14 cellular contexts compared by ENCODE assay signal in genomic region chr2:111140815-111141214, GRCh38. TPM values are rescaled to one million over a fixed set of nuclear protein-coding genes. Genes with fewer than 3 reads are reported as not detected.
A peak's percentile ranks its signal among the peaks of the same experiment; 100 is the strongest.
DNase-seq lines count a peak whose midpoint lies in the region; ATAC-seq and TF ChIP-seq lines count a peak whose summit lies in the region.
"Had no signal": no experiment of that assay in that cellular context is flagged by ENCODE, and none has a peak within 500 bp of the region (broad histone marks: within the 10 kb centered on the region; RNA-seq: fewer than 3 reads in every experiment).

No MANE protein-coding gene starts in this region.

- no peaks in the 10 kb centered on the region for H3K9me2 ChIP-seq in PC-3 (replicated peaks; ENCODE audit: low read length)

- ATAC-seq in PC-3 (no peak), HG03457 (IDR thresholded peaks at IDR 0.05; ENCODE audit: unreplicated experiment) (no peak)

- H3K27ac ChIP-seq in PC-3 (ENCODE audit: low read length) (peak overlapping the region; percentile 93; the same call in 1 of the 2 replicates), VCaP (peak overlapping the region; percentile 83), esophagus squamous epithelium (peak overlapping the region in 3 of 4 donors; percentile 64 to 83 (median 81)), trophoblast cell (ENCODE audit: low read depth, low read length) (no peak overlapping the region)
- H3K27ac ChIP-seq: GM23248 had no signal

- no peak overlapping the region for H2AK5ac ChIP-seq in trophoblast cell (ENCODE audit: low read length)

- TF ChIP-seq POLR2A in esophagus squamous epithelium (IDR thresholded peaks at IDR 0.05) = no peak

- H3K4me3 ChIP-seq in PC-3 (ENCODE audit: low read length) = no peak overlapping the region
- H3K4me3 ChIP-seq in esophagus squamous epithelium = no peak overlapping the region
- H3K4me3 ChIP-seq in trophoblast cell (ENCODE audit: low read depth, low read length) = no peak overlapping the region
- H3K4me3 ChIP-seq: GM23248, HAP-1 had no signal

- H3K4me1 ChIP-seq in PC-3 (ENCODE audit: insufficient read depth, low read length) (peaks cover 34% of the 10 kb centered on the region), esophagus squamous epithelium (peaks cover 13 to 40% (median 20%) of the 10 kb centered on the region in 3 donors), trophoblast cell (ENCODE audit: control insufficient read depth in 1 of 2, insufficient read depth in 2 of 2, low read length in 2 of 2) (no peaks in the 10 kb centered on the region)
- H3K4me1 ChIP-seq: BE2C, Caco-2, HAP-1 had no signal

- CTCF ChIA-PET in PC-3 (lab: Charles Lee) = no interaction called here

- DNase-seq in PC-3 = peak; percentile 18
- DNase-seq in esophagus squamous epithelium (lab: John Stamatoyannopoulos, UW) = no peak
- DNase-seq in trophoblast cell = peak in 1 of 2 donors; percentile 13
- DNase-seq in activated CD8-positive, alpha-beta memory T cell treated with anti-CD3 and anti-CD28 coated beads for 24 hours = no peak
- DNase-seq in C1 segment of cervical spinal cord (lab: John Stamatoyannopoulos, UW) = no peak
- DNase-seq in NCI-H2227 (lab: John Stamatoyannopoulos, UW; ENCODE audit: unreplicated experiment) = no peak
- DNase-seq: ACHN; BE2C; Caco-2; CD4-positive, alpha-beta T cell; GM23248 had no signal

- H4K91ac ChIP-seq in trophoblast cell (ENCODE audit: low read depth, low read length) = no peak overlapping the region

- no peak overlapping the region for H2BK12ac ChIP-seq in trophoblast cell (ENCODE audit: low read length)

- peak overlapping the region; percentile 34 for H3K4ac ChIP-seq in trophoblast cell (ENCODE audit: low read depth, low read length)

- no peak overlapping the region for H3K18ac ChIP-seq in trophoblast cell (ENCODE audit: low read length)

- H2BK5ac ChIP-seq in trophoblast cell (ENCODE audit: low read depth, low read length, poor library complexity) = no peak overlapping the region

- H3K79me1 ChIP-seq in trophoblast cell (ENCODE audit: low read length) = no peaks in the 10 kb centered on the region

- H3K14ac ChIP-seq in trophoblast cell (ENCODE audit: low read length) = no peak overlapping the region

- H3F3A ChIP-seq in PC-3 (ENCODE audit: low read length, unreplicated experiment) = no peaks in the 10 kb centered on the region

- intact Hi-C loops in PC-3 (cut with micrococcal nuclease) = no loop called here
- intact Hi-C loops in esophagus squamous epithelium (cut with DNase I) = no loop called here

- peaks cover 11% of the 10 kb centered on the region for H3K36me3 ChIP-seq in PC-3 (ENCODE audit: low read depth, low read length)
- peaks cover 0 to 50% (median 0%) of the 10 kb centered on the region in 3 donors for H3K36me3 ChIP-seq in esophagus squamous epithelium
- peaks cover 37 to 57% of the 10 kb centered on the region in 2 experiments for H3K36me3 ChIP-seq in trophoblast cell (ENCODE audit: control insufficient read depth in 1 of 2, insufficient read depth in 2 of 2, low read length in 2 of 2)

- H3K79me2 ChIP-seq in PC-3 (ENCODE audit: low read length) (peaks cover 68% of the 10 kb centered on the region), trophoblast cell (ENCODE audit: control insufficient read depth, insufficient read depth, low read length, poor library complexity) (peaks cover 3% of the 10 kb centered on the region)

- H3K9me3 ChIP-seq in PC-3 (ENCODE audit: low read length) (no peaks in the 10 kb centered on the region), esophagus squamous epithelium (no peaks in the 10 kb centered on the region), trophoblast cell (ENCODE audit: insufficient read depth, low read depth, low read length) (no peaks in the 10 kb centered on the region)
- H3K9me3 ChIP-seq: BE2C, Caco-2, HAP-1 had no signal

- H3K27me3 ChIP-seq in PC-3 (ENCODE audit: low read length) (no peaks in the 10 kb centered on the region), esophagus squamous epithelium (no peaks in the 10 kb centered on the region), trophoblast cell (ENCODE audit: insufficient read depth, low read length) (no peaks in the 10 kb centered on the region)
- H3K27me3 ChIP-seq: BE2C had no signal

- H2AFZ ChIP-seq in PC-3 (ENCODE audit: low read length) = no peak overlapping the region
- no peak overlapping the region for H2AFZ ChIP-seq in trophoblast cell (ENCODE audit: insufficient read depth, low read length, poor library complexity)
- H2AFZ ChIP-seq: GM23248 had no signal

- H4K8ac ChIP-seq in trophoblast cell (ENCODE audit: low read depth, low read length) = no peak overlapping the region

- peaks cover 14% of the 10 kb centered on the region; the same call in 1 of the 2 replicates for H4K20me1 ChIP-seq in PC-3 (ENCODE audit: low read length)

- no peak overlapping the region for H3K23ac ChIP-seq in trophoblast cell (ENCODE audit: low read length)

- no peak overlapping the region for H3K4me2 ChIP-seq in PC-3 (ENCODE audit: low read length)
- H3K4me2 ChIP-seq in trophoblast cell (ENCODE audit: low read length) = no peak overlapping the region

- no peak overlapping the region for H2BK120ac ChIP-seq in trophoblast cell (ENCODE audit: insufficient read depth, low read length, poor library complexity)

- H3K9ac ChIP-seq in PC-3 (ENCODE audit: low read length) = no peak overlapping the region
- H3K9ac ChIP-seq in trophoblast cell (ENCODE audit: low read length) = peak overlapping the region; percentile 14
- H3K9ac ChIP-seq: GM23248 had no signal

- WGBS in esophagus squamous epithelium, 2 donors = 61 to 82% methylated on average over 3 to 4 of the region's 4 CpGs
- WGBS in trophoblast cell (ENCODE audit: extremely low coverage, insufficient coverage, insufficient read length) = no CpG with 5 or more reads among the region's 4 CpGs

- H4K12ac ChIP-seq in trophoblast cell (ENCODE audit: low read depth, low read length) = no peak overlapping the region

- TF ChIP-seq CTCF in PC-3 (conservative IDR thresholded peaks at IDR 0.05; ENCODE audit: low read depth, low read length) (no peak), VCaP (conservative IDR thresholded peaks at IDR 0.05) (no peak), esophagus squamous epithelium (IDR thresholded peaks at IDR 0.05) (no peak)

- POLR2A ChIA-PET in PC-3 (lab: Charles Lee; ENCODE audit: unreplicated experiment) = no interaction called here

- BruUV-seq in PC-3 (replicated peaks; lab: Mats Ljungman, UMichigan) = no TSS peak

RNA-seq across cellular contexts. Expression of gene BCL2L11, which starts 20.1 kb away (rescaled TPM):
- total RNA-seq in PC-3 (2014; rRNA removed) (11.3 and 24.6 TPM in 2 replicates), esophagus squamous epithelium (10 to 100 TPM in 2 of 4 donors, 1 to 10 TPM in 2; 7.8 to 28.2 (median 9.9) TPM)
- polyA plus RNA-seq in trophoblast cell (2013) = 29.4 and 31.9 TPM in 2 replicates
